In the genomic region with DNA sequence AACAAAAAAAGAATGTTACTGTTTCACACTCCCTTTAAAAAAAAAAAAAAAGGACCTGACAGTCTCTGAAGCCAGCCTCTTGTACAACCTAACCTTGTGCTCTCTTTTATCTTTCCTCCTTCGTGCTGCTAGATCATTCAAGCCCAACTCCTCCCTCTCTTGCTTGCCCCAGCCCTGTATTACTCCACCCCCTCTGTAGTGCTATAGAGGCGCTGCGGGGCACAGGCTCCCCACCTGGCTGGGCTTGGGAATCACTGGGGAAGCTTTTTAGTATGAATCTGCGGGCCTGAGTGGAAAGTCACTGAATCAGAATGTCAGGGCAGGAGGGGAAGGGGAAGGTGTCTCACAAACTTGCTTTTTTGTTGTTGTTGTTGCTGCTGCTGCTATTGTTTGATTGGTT, we compare ENCODE assay signal across 16 cellular contexts.
DNase-seq lines count a peak whose midpoint lies in the region; ATAC-seq and TF ChIP-seq lines count a peak whose summit lies in the region.
"Had no signal": no experiment of that assay in that cellular context is flagged by ENCODE, and none has a peak within 500 bp of the region (broad histone marks: within the 10 kb centered on the region; RNA-seq: fewer than 3 reads in every experiment).

No MANE protein-coding gene starts in this region.

- no peaks in the 10 kb centered on the region for H3K36me3 ChIP-seq in HCT116 (ENCODE audit: control insufficient read depth in 1 of 2, insufficient read depth in 2 of 2, low read length in 2 of 2)
- H3K36me3 ChIP-seq: BLaER1 treated with 17β-estradiol and CSF1 and Interleukin-3, amounts not matched to agents 10 nM and 100 nM; Peyer's patch; right atrium auricular region had no signal

- BruUV-seq in HCT116 (replicated peaks; lab: Mats Ljungman, UMichigan): no TSS peak

- peaks cover 12% of the 10 kb centered on the region for H3K36me3 Mint-ChIP-seq in neural crest cell (ENCODE audit: low read depth)
- H3K36me3 Mint-ChIP-seq in activated T-cell treated with anti-CD3 and anti-CD28 coated beads, Interleukin-2, amount 50 U/mL, for 24 hours (ENCODE audit: low read depth): no peaks in the 10 kb centered on the region
- H3K36me3 Mint-ChIP-seq in HFFc6 (ENCODE audit: low read depth): peaks cover 9% of the 10 kb centered on the region
- H3K36me3 Mint-ChIP-seq: activated naive CD8-positive, alpha-beta T cell had no signal

- POLR2A ChIA-PET in HCT116 (lab: Charles Lee): no interaction called here

- intact Hi-C loops in HCT116 (cut with micrococcal nuclease): no loop called here

- H3K4me3 ChIP-seq in HCT116 (replicated peaks in 1 of 2; ENCODE audit: low read depth in 1 of 2, low read length in 2 of 2) (no peak overlapping the region), epithelial cell of esophagus (ENCODE audit: low read length) (no peak overlapping the region)
- H3K4me3 ChIP-seq: BLaER1 treated with 17β-estradiol and CSF1 and Interleukin-3, amounts not matched to agents 10 nM and 100 nM; Peyer's patch; right atrium auricular region had no signal

- TF ChIP-seq CTCF in HCT116 (IDR thresholded peaks at IDR 0.05 in 2 of 3, conservative IDR thresholded peaks at IDR 0.05 in 1 of 3; ENCODE audit: borderline replicate concordance in 1 of 3, insufficient read depth in 1 of 3, low read depth in 2 of 3, low read length in 2 of 3): no peak
- peak; percentile 6 for TF ChIP-seq CTCF in epithelial cell of esophagus (IDR thresholded peaks at IDR 0.05; ENCODE audit: insufficient read depth, low read depth, low read length, missing control alignments)
- peak; percentile 14 for TF ChIP-seq CTCF in neural crest cell (conservative IDR thresholded peaks at IDR 0.05)
- TF ChIP-seq CTCF in HFFc6 (IDR thresholded peaks at IDR 0.05): no peak

- H3K9me3 Mint-ChIP-seq in neural crest cell: peaks cover 17% of the 10 kb centered on the region
- H3K9me3 Mint-ChIP-seq in activated T-cell treated with anti-CD3 and anti-CD28 coated beads, Interleukin-2, amount 50 U/mL, for 24 hours: peaks cover 20% of the 10 kb centered on the region
- peaks cover 24% of the 10 kb centered on the region for H3K9me3 Mint-ChIP-seq in HFFc6

- H2AFZ ChIP-seq in HCT116 (ENCODE audit: low read depth, low read length, poor library complexity, severe bottlenecking): no peak overlapping the region

- ATAC-seq in HCT116: peak; percentile 78
- ATAC-seq: activated CD4-positive, alpha-beta T cell treated with anti-CD3 and anti-CD28 coated beads for 36 hours; naive thymus-derived CD8-positive, alpha-beta T cell had no signal

- TF ChIP-seq POLR2A in HCT116 (IDR thresholded peaks at IDR 0.05; ENCODE audit: borderline replicate concordance, extremely low read depth, insufficient read depth, insufficient read length): no peak

- RAD21 ChIA-PET in HCT116 (lab: Charles Lee; ENCODE audit: low non-redundant PET in 1 of 2, low total read pairs in 2 of 2, uncharacterized antibody in 2 of 2, unreplicated experiment in 2 of 2): no interaction called here

- CTCF ChIA-PET in HCT116 (lab: Charles Lee): no interaction called here

- H3K4me3 Mint-ChIP-seq in neural crest cell: peak overlapping the region; percentile 19
- no peak overlapping the region for H3K4me3 Mint-ChIP-seq in activated T-cell treated with anti-CD3 and anti-CD28 coated beads, Interleukin-2, amount 50 U/mL, for 24 hours
- H3K4me3 Mint-ChIP-seq in HFFc6: no peak overlapping the region
- H3K4me3 Mint-ChIP-seq: activated CD4-positive, alpha-beta T cell treated with anti-CD3 and anti-CD28 coated beads for 36 hours; activated naive CD8-positive, alpha-beta T cell; naive thymus-derived CD8-positive, alpha-beta T cell had no signal

- H3K27ac Mint-ChIP-seq in neural crest cell (ENCODE audit: unreplicated experiment) (peak overlapping the region; percentile 13), HFFc6 (no peak overlapping the region)
- no peak overlapping the region for H3K27ac Mint-ChIP-seq in activated T-cell treated with anti-CD3 and anti-CD28 coated beads, Interleukin-2, amount 50 U/mL, for 24 hours
- H3K27ac Mint-ChIP-seq: activated CD4-positive, alpha-beta T cell treated with anti-CD3 and anti-CD28 coated beads for 36 hours; activated naive CD8-positive, alpha-beta T cell had no signal

- DNase-seq in HCT116 (ENCODE audit: low read depth, low spot score): no peak
- peak; percentile 44 for DNase-seq in NCI-H510A treated with DMSO at 0.1 percent for 48 hours (lab: John Stamatoyannopoulos, UW)
- DNase-seq in epithelial cell of esophagus (ENCODE audit: low read depth): peak; percentile 29
- DNase-seq in neural crest cell (ENCODE audit: low read depth, low spot score): no peak
- DNase-seq in activated T-cell treated with anti-CD3 and anti-CD28 coated beads, Interleukin-2, amount 50 U/mL, for 24 hours: no peak
- no peak for DNase-seq in NCI-H526 treated with DMSO at 0.1 percent for 48 hours (lab: John Stamatoyannopoulos, UW)
- DNase-seq in HFFc6: no peak
- DNase-seq: activated CD4-positive, alpha-beta T cell treated with anti-CD3 and anti-CD28 coated beads for 36 hours; glutamatergic neuron; naive thymus-derived CD8-positive, alpha-beta T cell; stimulated activated CD4-positive, alpha-beta T cell treated with anti-CD3 and anti-CD28 coated beads, Interleukin-2, amount 100 ng/mL, for 24 hours; T-helper 2 cell had no signal

- H3K79me2 ChIP-seq in HCT116 (ENCODE audit: insufficient read depth, low read length): no peaks in the 10 kb centered on the region

- no peaks in the 10 kb centered on the region for H4K20me1 ChIP-seq in HCT116 (ENCODE audit: insufficient read depth)
- H4K20me1 ChIP-seq: BLaER1 treated with 17β-estradiol and CSF1 and Interleukin-3, amounts not matched to agents 10 nM and 100 nM had no signal

- TF ChIP-seq RAD21 in HCT116 (IDR thresholded peaks at IDR 0.05; ENCODE audit: low read depth): no peak

- H3K27me3 ChIP-seq in HCT116 (ENCODE audit: insufficient read depth, low read length): peaks cover 6% of the 10 kb centered on the region; the same call in 1 of the 2 replicates
- H3K27me3 ChIP-seq: BLaER1 treated with 17β-estradiol and CSF1 and Interleukin-3, amounts not matched to agents 10 nM and 100 nM; Peyer's patch; right atrium auricular region had no signal

- no peak overlapping the region for H3K9ac ChIP-seq in HCT116 (ENCODE audit: low read length)
- H3K9ac ChIP-seq: BLaER1 treated with 17β-estradiol and CSF1 and Interleukin-3, amounts not matched to agents 10 nM and 100 nM had no signal

- H3K4me1 Mint-ChIP-seq in neural crest cell (peaks cover 21% of the 10 kb centered on the region), HFFc6 (ENCODE audit: low read depth) (no peaks in the 10 kb centered on the region; the same call in 1 of the 2 replicates)
- no peaks in the 10 kb centered on the region for H3K4me1 Mint-ChIP-seq in activated T-cell treated with anti-CD3 and anti-CD28 coated beads, Interleukin-2, amount 50 U/mL, for 24 hours (ENCODE audit: low read depth)
- H3K4me1 Mint-ChIP-seq: activated CD4-positive, alpha-beta T cell treated with anti-CD3 and anti-CD28 coated beads for 36 hours; naive thymus-derived CD8-positive, alpha-beta T cell had no signal

- H3K4me1 ChIP-seq in HCT116 (ENCODE audit: control insufficient read depth in 1 of 2, insufficient read depth in 2 of 2, low read length in 2 of 2): no peaks in the 10 kb centered on the region
- H3K4me1 ChIP-seq: BLaER1 treated with 17β-estradiol and CSF1 and Interleukin-3, amounts not matched to agents 10 nM and 100 nM; Peyer's patch; right atrium auricular region had no signal

- H3K9me3 ChIP-seq in HCT116 (ENCODE audit: control insufficient read depth in 1 of 2, insufficient read depth in 1 of 2, low read depth in 1 of 2, low read length in 2 of 2): peaks cover 0 to 7% of the 10 kb centered on the region in 2 experiments; a peak in 2 of 4 replicates

- H3K4me2 ChIP-seq in HCT116 (ENCODE audit: low read length): no peak overlapping the region
- H3K4me2 ChIP-seq: BLaER1 treated with 17β-estradiol and CSF1 and Interleukin-3, amounts not matched to agents 10 nM and 100 nM had no signal

- H3K9me2 ChIP-seq in HCT116 (ENCODE audit: insufficient read depth): no peaks in the 10 kb centered on the region

- H3K27me3 Mint-ChIP-seq in neural crest cell (ENCODE audit: low read depth) (no peaks in the 10 kb centered on the region), HFFc6 (ENCODE audit: insufficient read depth) (peaks cover 2% of the 10 kb centered on the region; the same call in 1 of the 2 replicates)
- H3K27me3 Mint-ChIP-seq in activated T-cell treated with anti-CD3 and anti-CD28 coated beads, Interleukin-2, amount 50 U/mL, for 24 hours: peaks cover 8% of the 10 kb centered on the region

- no peak overlapping the region for H3K27ac ChIP-seq in HCT116 (ENCODE audit: low read depth, low read length)
- H3K27ac ChIP-seq: BLaER1 treated with 17β-estradiol and CSF1 and Interleukin-3, amounts not matched to agents 10 nM and 100 nM; Peyer's patch; right atrium auricular region had no signal

TF ChIP-seq in HCT116, 20 proteins besides CTCF, POLR2A, EP300 and RAD21 (continues in another document):
- no peak for TF ChIP-seq REST (IDR thresholded peaks at IDR 0.05; ENCODE audit: low read depth)
- TF ChIP-seq POLR2AphosphoS5 (IDR thresholded peaks at IDR 0.05; ENCODE audit: low read depth, low read length): no peak
- no peak for TF ChIP-seq EGR1 (IDR thresholded peaks at IDR 0.05; ENCODE audit: low read depth)
- no peak for TF ChIP-seq JUND (IDR thresholded peaks at IDR 0.05)
- no peak for TF ChIP-seq YY1 (IDR thresholded peaks at IDR 0.05; ENCODE audit: extremely low read depth, insufficient replicate concordance, low read depth, low read length)

Comparison
In these comparisons a context has a peak if more than half of its experiments do, and no peak if none do; other contexts are left out.
1. DNase-seq: peak in NCI-H510A treated with DMSO at 0.1 percent for 48 hours (single experiment) and epithelial cell of esophagus (single experiment); none in HCT116 (single experiment), neural crest cell (single experiment), activated T-cell treated with anti-CD3 and anti-CD28 coated beads, Interleukin-2, amount 50 U/mL, for 24 hours (single experiment), NCI-H526 treated with DMSO at 0.1 percent for 48 hours (single experiment) and HFFc6 (single experiment).
2. CTCF ChIP-seq: peak in epithelial cell of esophagus (single experiment) and neural crest cell (single experiment); none in HCT116 (0 of 3) and HFFc6 (single experiment).